ENCODE assay signal across 1 cellular context in the genomic region with DNA sequence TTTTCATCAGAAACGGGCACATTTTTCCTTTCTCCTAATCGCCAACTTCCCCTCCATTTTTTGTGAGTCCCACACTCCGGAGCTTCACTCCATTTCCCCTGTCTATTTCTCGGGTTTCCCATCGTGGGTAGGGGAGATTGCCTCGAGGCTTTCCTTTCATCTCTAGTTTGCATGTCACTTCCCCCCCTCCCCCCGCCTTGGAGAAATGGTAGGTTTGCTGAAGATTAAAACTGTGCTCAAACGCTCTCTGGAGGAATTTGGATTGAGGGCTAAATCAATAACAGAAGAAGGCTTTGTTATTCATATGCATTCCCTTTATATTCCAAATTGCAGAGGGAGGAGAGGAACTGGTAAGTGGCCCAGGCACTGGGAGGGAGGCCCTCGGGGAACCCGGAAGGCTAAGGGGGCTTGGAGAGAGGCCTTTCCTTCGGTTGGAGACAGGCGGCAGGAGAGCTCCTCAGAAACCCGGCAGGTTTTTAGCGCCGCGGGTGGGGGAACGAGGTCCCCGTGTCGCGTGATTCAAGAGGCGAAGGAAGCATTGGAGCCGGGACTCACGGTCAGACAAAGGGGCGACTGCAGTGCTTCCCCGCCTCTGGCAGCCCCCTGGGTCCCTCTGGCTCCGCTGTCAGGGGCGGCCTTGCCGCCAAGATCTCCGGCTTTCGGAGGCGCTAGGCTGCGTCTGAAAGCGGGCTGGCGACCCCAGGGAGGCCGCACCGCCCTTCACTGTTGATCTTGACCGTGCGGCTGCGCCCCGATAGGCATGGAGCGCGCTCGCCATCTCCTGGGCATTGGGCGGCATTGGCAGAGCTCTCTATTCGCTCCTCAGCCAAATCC.
A peak's percentile ranks its signal among the peaks of the same experiment; 100 is the strongest.
TF ChIP-seq lines count a peak whose summit lies in the region.

No MANE protein-coding gene starts in this region.

TF ChIP-seq in HepG2, 621 proteins besides CTCF, POLR2A, EP300 and RAD21 (continued from another document and continues in another):
- TF ChIP-seq, protein P1, sequence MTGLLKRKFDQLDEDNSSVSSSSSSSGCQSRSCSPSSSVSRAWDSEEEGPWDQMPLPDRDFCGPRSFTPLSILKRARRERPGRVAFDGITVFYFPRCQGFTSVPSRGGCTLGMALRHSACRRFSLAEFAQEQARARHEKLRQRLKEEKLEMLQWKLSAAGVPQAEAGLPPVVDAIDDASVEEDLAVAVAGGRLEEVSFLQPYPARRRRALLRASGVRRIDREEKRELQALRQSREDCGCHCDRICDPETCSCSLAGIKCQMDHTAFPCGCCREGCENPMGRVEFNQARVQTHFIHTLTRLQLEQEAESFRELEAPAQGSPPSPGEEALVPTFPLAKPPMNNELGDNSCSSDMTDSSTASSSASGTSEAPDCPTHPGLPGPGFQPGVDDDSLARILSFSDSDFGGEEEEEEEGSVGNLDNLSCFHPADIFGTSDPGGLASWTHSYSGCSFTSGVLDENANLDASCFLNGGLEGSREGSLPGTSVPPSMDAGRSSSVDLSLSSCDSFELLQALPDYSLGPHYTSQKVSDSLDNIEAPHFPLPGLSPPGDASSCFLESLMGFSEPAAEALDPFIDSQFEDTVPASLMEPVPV (CRISPR knock-in tag; IDR thresholded peaks at IDR 0.05): no peak
- TF ChIP-seq, protein P2, sequence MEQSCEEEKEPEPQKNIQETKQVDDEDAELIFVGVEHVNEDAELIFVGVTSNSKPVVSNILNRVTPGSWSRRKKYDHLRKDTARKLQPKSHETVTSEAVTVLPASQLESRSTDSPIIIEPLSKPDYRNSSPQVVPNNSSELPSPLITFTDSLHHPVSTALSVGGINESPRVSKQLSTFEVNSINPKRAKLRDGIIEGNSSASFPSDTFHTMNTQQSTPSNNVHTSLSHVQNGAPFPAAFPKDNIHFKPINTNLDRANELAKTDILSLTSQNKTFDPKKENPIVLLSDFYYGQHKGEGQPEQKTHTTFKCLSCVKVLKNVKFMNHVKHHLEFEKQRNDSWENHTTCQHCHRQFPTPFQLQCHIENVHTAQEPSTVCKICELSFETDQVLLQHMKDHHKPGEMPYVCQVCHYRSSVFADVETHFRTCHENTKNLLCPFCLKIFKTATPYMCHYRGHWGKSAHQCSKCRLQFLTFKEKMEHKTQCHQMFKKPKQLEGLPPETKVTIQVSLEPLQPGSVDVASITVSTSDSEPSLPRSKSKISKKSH (CRISPR knock-in tag; IDR thresholded peaks at IDR 0.05; ENCODE audit: borderline replicate concordance): no peak
- TF ChIP-seq CREB1 (IDR thresholded peaks at IDR 0.05): no peak
- no peak for TF ChIP-seq CREB1 (CRISPR knock-in tag; IDR thresholded peaks at IDR 0.05)
- TF ChIP-seq, protein P3, sequence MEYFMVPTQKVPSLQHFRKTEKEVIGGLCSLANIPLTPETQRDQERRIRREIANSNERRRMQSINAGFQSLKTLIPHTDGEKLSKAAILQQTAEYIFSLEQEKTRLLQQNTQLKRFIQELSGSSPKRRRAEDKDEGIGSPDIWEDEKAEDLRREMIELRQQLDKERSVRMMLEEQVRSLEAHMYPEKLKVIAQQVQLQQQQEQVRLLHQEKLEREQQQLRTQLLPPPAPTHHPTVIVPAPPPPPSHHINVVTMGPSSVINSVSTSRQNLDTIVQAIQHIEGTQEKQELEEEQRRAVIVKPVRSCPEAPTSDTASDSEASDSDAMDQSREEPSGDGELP (IDR thresholded peaks at IDR 0.05; ENCODE audit: borderline replicate concordance, low read depth): no peak
- TF ChIP-seq ZBTB38 (CRISPR knock-in tag; IDR thresholded peaks at IDR 0.05): no peak
- no peak for TF ChIP-seq ZNF230 (CRISPR knock-in tag; IDR thresholded peaks at IDR 0.05)
- no peak for TF ChIP-seq IRX3 (CRISPR knock-in tag; IDR thresholded peaks at IDR 0.05; ENCODE audit: borderline replicate concordance, low read depth)
- TF ChIP-seq ZNF160 (CRISPR knock-in tag; IDR thresholded peaks at IDR 0.05): peak; percentile 33; the same call in 1 of the 2 replicates
- no peak for TF ChIP-seq MTA1 (CRISPR knock-in tag; IDR thresholded peaks at IDR 0.05; ENCODE audit: borderline replicate concordance)
- TF ChIP-seq, protein P4, sequence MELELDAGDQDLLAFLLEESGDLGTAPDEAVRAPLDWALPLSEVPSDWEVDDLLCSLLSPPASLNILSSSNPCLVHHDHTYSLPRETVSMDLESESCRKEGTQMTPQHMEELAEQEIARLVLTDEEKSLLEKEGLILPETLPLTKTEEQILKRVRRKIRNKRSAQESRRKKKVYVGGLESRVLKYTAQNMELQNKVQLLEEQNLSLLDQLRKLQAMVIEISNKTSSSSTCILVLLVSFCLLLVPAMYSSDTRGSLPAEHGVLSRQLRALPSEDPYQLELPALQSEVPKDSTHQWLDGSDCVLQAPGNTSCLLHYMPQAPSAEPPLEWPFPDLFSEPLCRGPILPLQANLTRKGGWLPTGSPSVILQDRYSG (CRISPR knock-in tag; IDR thresholded peaks at IDR 0.05): no peak
- TF ChIP-seq, protein P5, sequence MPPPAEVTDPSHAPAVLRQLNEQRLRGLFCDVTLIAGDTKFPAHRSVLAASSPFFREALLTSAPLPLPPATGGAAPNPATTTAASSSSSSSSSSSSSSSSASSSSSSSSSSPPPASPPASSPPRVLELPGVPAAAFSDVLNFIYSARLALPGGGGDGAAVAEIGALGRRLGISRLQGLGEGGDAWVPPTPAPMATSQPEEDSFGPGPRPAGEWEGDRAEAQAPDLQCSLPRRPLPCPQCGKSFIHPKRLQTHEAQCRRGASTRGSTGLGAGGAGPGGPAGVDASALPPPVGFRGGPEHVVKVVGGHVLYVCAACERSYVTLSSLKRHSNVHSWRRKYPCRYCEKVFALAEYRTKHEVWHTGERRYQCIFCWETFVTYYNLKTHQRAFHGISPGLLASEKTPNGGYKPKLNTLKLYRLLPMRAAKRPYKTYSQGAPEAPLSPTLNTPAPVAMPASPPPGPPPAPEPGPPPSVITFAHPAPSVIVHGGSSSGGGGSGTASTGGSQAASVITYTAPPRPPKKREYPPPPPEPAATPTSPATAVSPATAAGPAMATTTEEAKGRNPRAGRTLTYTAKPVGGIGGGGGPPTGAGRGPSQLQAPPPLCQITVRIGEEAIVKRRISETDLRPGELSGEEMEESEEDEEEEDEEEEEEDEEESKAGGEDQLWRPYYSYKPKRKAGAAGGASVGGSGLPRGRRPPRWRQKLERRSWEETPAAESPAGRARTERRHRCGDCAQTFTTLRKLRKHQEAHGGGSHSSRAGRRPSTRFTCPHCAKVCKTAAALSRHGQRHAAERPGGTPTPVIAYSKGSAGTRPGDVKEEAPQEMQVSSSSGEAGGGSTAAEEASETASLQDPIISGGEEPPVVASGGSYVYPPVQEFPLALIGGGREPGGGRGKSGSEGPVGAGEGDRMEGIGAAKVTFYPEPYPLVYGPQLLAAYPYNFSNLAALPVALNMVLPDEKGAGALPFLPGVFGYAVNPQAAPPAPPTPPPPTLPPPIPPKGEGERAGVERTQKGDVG (CRISPR knock-in tag; IDR thresholded peaks at IDR 0.05; ENCODE audit: borderline replicate concordance): no peak
- peak; percentile 54; the same call in 1 of the 2 replicates for TF ChIP-seq ZBTB7A (CRISPR knock-in tag; IDR thresholded peaks at IDR 0.05)
- TF ChIP-seq CBX2 (IDR thresholded peaks at IDR 0.05; ENCODE audit: low read depth, low read length): peak; percentile 97; the same call in 1 of the 2 replicates
- TF ChIP-seq CBX2 (CRISPR knock-in tag; IDR thresholded peaks at IDR 0.05; ENCODE audit: low read depth): peak; percentile 84; the same call in 1 of the 2 replicates
- no peak for TF ChIP-seq ZNF75D (CRISPR knock-in tag; IDR thresholded peaks at IDR 0.05; ENCODE audit: borderline replicate concordance)
- no peak for TF ChIP-seq FOXK2 (IDR thresholded peaks at IDR 0.05)
- no peak for TF ChIP-seq SIX4 (CRISPR knock-in tag; IDR thresholded peaks at IDR 0.05)
- no peak for TF ChIP-seq CCDC6 (CRISPR knock-in tag; IDR thresholded peaks at IDR 0.05)
- TF ChIP-seq, protein P6, sequence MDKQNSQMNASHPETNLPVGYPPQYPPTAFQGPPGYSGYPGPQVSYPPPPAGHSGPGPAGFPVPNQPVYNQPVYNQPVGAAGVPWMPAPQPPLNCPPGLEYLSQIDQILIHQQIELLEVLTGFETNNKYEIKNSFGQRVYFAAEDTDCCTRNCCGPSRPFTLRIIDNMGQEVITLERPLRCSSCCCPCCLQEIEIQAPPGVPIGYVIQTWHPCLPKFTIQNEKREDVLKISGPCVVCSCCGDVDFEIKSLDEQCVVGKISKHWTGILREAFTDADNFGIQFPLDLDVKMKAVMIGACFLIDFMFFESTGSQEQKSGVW (CRISPR knock-in tag; IDR thresholded peaks at IDR 0.05; ENCODE audit: borderline replicate concordance): no peak
- peak; percentile 95; the same call in 1 of the 2 replicates for TF ChIP-seq MTF2 (CRISPR knock-in tag; IDR thresholded peaks at IDR 0.05; ENCODE audit: borderline replicate concordance)
- TF ChIP-seq, protein P7, sequence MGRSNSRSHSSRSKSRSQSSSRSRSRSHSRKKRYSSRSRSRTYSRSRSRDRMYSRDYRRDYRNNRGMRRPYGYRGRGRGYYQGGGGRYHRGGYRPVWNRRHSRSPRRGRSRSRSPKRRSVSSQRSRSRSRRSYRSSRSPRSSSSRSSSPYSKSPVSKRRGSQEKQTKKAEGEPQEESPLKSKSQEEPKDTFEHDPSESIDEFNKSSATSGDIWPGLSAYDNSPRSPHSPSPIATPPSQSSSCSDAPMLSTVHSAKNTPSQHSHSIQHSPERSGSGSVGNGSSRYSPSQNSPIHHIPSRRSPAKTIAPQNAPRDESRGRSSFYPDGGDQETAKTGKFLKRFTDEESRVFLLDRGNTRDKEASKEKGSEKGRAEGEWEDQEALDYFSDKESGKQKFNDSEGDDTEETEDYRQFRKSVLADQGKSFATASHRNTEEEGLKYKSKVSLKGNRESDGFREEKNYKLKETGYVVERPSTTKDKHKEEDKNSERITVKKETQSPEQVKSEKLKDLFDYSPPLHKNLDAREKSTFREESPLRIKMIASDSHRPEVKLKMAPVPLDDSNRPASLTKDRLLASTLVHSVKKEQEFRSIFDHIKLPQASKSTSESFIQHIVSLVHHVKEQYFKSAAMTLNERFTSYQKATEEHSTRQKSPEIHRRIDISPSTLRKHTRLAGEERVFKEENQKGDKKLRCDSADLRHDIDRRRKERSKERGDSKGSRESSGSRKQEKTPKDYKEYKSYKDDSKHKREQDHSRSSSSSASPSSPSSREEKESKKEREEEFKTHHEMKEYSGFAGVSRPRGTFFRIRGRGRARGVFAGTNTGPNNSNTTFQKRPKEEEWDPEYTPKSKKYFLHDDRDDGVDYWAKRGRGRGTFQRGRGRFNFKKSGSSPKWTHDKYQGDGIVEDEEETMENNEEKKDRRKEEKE (IDR thresholded peaks at IDR 0.05): no peak
- no peak for TF ChIP-seq SP5 (CRISPR knock-in tag; IDR thresholded peaks at IDR 0.05; ENCODE audit: borderline replicate concordance, low read depth)
- no peak for TF ChIP-seq HNRNPL (IDR thresholded peaks at IDR 0.05; ENCODE audit: low read depth, low read length)
- TF ChIP-seq, protein P8, sequence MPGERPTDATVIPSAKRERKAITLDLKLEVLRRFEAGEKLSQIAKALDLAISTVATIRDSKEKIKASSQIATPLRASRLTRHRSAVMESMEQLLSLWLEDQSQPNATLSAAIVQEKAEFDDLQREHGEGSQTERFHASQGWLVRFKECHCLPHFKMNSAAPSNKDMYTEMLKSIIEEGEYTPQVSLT (CRISPR knock-in tag; IDR thresholded peaks at IDR 0.05; ENCODE audit: borderline replicate concordance, low read depth): no peak
- no peak for TF ChIP-seq PCBP1 (IDR thresholded peaks at IDR 0.05; ENCODE audit: borderline replicate concordance, low read depth, low read length)
- TF ChIP-seq HMG20B (CRISPR knock-in tag; conservative IDR thresholded peaks at IDR 0.05): no peak
- TF ChIP-seq ZNF816 (CRISPR knock-in tag; IDR thresholded peaks at IDR 0.05; ENCODE audit: borderline replicate concordance): no peak
- no peak for TF ChIP-seq MZF1 (CRISPR knock-in tag; IDR thresholded peaks at IDR 0.05; ENCODE audit: borderline replicate concordance)
- no peak for TF ChIP-seq ZNF34 (CRISPR knock-in tag; IDR thresholded peaks at IDR 0.05; ENCODE audit: borderline replicate concordance)
- peak; percentile 89; the same call in 1 of the 2 replicates for TF ChIP-seq KDM3A (CRISPR knock-in tag; IDR thresholded peaks at IDR 0.05; ENCODE audit: low read depth)
- TF ChIP-seq, protein P9, sequence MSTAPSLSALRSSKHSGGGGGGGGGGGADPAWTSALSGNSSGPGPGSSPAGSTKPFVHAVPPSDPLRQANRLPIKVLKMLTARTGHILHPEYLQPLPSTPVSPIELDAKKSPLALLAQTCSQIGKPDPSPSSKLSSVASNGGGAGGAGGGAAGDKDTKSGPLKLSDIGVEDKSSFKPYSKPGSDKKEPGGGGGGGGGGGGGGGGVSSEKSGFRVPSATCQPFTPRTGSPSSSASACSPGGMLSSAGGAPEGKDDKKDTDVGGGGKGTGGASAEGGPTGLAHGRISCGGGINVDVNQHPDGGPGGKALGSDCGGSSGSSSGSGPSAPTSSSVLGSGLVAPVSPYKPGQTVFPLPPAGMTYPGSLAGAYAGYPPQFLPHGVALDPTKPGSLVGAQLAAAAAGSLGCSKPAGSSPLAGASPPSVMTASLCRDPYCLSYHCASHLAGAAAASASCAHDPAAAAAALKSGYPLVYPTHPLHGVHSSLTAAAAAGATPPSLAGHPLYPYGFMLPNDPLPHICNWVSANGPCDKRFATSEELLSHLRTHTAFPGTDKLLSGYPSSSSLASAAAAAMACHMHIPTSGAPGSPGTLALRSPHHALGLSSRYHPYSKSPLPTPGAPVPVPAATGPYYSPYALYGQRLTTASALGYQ (CRISPR knock-in tag; IDR thresholded peaks at IDR 0.05): no peak
- TF ChIP-seq ZNF567 (CRISPR knock-in tag; IDR thresholded peaks at IDR 0.05; ENCODE audit: borderline replicate concordance): no peak
- TF ChIP-seq, protein P10, sequence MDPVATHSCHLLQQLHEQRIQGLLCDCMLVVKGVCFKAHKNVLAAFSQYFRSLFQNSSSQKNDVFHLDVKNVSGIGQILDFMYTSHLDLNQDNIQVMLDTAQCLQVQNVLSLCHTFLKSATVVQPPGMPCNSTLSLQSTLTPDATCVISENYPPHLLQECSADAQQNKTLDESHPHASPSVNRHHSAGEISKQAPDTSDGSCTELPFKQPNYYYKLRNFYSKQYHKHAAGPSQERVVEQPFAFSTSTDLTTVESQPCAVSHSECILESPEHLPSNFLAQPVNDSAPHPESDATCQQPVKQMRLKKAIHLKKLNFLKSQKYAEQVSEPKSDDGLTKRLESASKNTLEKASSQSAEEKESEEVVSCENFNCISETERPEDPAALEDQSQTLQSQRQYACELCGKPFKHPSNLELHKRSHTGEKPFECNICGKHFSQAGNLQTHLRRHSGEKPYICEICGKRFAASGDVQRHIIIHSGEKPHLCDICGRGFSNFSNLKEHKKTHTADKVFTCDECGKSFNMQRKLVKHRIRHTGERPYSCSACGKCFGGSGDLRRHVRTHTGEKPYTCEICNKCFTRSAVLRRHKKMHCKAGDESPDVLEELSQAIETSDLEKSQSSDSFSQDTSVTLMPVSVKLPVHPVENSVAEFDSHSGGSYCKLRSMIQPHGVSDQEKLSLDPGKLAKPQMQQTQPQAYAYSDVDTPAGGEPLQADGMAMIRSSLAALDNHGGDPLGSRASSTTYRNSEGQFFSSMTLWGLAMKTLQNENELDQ (CRISPR knock-in tag; IDR thresholded peaks at IDR 0.05; ENCODE audit: borderline replicate concordance): peak; percentile 66; the same call in 1 of the 2 replicates
- TF ChIP-seq, protein P11, sequence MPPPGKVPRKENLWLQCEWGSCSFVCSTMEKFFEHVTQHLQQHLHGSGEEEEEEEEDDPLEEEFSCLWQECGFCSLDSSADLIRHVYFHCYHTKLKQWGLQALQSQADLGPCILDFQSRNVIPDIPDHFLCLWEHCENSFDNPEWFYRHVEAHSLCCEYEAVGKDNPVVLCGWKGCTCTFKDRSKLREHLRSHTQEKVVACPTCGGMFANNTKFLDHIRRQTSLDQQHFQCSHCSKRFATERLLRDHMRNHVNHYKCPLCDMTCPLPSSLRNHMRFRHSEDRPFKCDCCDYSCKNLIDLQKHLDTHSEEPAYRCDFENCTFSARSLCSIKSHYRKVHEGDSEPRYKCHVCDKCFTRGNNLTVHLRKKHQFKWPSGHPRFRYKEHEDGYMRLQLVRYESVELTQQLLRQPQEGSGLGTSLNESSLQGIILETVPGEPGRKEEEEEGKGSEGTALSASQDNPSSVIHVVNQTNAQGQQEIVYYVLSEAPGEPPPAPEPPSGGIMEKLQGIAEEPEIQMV (CRISPR knock-in tag; IDR thresholded peaks at IDR 0.05; ENCODE audit: low read depth): no peak
- no peak for TF ChIP-seq RARG (CRISPR knock-in tag; IDR thresholded peaks at IDR 0.05; ENCODE audit: low read depth)
- TF ChIP-seq ZNF343 (CRISPR knock-in tag; IDR thresholded peaks at IDR 0.05): no peak
- no peak for TF ChIP-seq ZNF24 (IDR thresholded peaks at IDR 0.05)
